17 cellular contexts compared by ENCODE assay signal in the genomic region with DNA sequence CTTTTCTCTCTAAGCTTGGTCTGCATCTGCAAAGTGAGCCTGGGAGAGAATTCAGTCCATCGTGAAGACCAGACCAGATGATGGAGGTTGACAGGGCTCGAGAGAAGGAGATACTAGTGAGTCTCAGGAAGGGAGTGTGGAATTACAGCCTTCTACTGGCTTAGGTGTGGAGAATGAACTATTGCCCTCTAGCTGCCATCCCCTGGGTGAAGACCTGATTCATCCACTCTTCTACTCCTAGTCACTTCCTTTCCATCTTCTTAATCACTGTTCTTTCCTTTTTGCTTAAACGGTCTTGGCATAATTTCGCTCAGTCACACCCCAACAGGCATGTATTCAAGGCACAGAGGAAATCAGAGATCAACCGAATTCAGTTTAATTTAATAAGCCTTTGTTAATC. TPM values are rescaled to one million over a fixed set of nuclear protein-coding genes. Genes with fewer than 3 reads are reported as not detected.
DNase-seq lines count a peak whose midpoint lies in the region; ATAC-seq, FAIRE-seq and TF ChIP-seq lines count a peak whose summit lies in the region.
"Had no signal": no experiment of that assay in that cellular context is flagged by ENCODE, and none has a peak within 500 bp of the region (broad histone marks: within the 10 kb centered on the region; RNA-seq: fewer than 3 reads in every experiment).

No MANE protein-coding gene starts in this region.

- no peaks in the 10 kb centered on the region for H4K20me1 ChIP-seq in DND-41 (ENCODE audit: insufficient read depth, low read length)

- H3K4me1 Mint-ChIP-seq in activated CD4-positive, alpha-beta memory T cell treated with anti-CD3 and anti-CD28 coated beads, Interleukin-2, amount 10 ng/mL, durations not matched to agents 7 days and 5 days: no peaks in the 10 kb centered on the region
- H3K4me1 Mint-ChIP-seq: GM23338 had no signal

- H3K4me3 Mint-ChIP-seq in activated CD4-positive, alpha-beta memory T cell treated with anti-CD3 and anti-CD28 coated beads, Interleukin-2, amount 10 ng/mL, durations not matched to agents 7 days and 5 days: no peak overlapping the region
- H3K4me3 Mint-ChIP-seq: dendritic cell treated with granulocyte-macrophage colony-stimulating factor and Interleukin-4, amounts not matched to agents 40 ng/mL and 50 ng/mL, for 4 days; GM23338 had no signal

- no peaks in the 10 kb centered on the region for H3K27me3 Mint-ChIP-seq in activated CD4-positive, alpha-beta memory T cell treated with anti-CD3 and anti-CD28 coated beads, Interleukin-2, amount 10 ng/mL, durations not matched to agents 7 days and 5 days
- H3K27me3 Mint-ChIP-seq: dendritic cell treated with granulocyte-macrophage colony-stimulating factor and Interleukin-4, amounts not matched to agents 40 ng/mL and 50 ng/mL, for 4 days had no signal

- H3K9me3 Mint-ChIP-seq in activated CD4-positive, alpha-beta memory T cell treated with anti-CD3 and anti-CD28 coated beads, Interleukin-2, amount 10 ng/mL, durations not matched to agents 7 days and 5 days: no peaks in the 10 kb centered on the region
- H3K9me3 Mint-ChIP-seq: dendritic cell treated with granulocyte-macrophage colony-stimulating factor and Interleukin-4, amounts not matched to agents 40 ng/mL and 50 ng/mL, for 4 days; GM23338 had no signal

- peak; percentile 4 for TF ChIP-seq CTCF in DND-41 (IDR thresholded peaks at IDR 0.05; ENCODE audit: borderline replicate concordance, extremely low read depth, low read length, poor library complexity, severe bottlenecking)
- peak; percentile 39 for TF ChIP-seq CTCF in bronchial epithelial cell (IDR thresholded peaks at IDR 0.05; ENCODE audit: insufficient read depth, low read length, severe bottlenecking)

- H3K4me3 ChIP-seq in DND-41 (ENCODE audit: low read depth in 1 of 2, low read length in 2 of 2) (no peak overlapping the region), bronchial epithelial cell (ENCODE audit: low read depth, low read length) (no peak overlapping the region)
- H3K4me3 ChIP-seq: adrenal gland, GM23338 had no signal

- no peak overlapping the region for H3K27ac ChIP-seq in DND-41 (ENCODE audit: low read length)
- H3K27ac ChIP-seq: HL-60 had no signal

- H3K27me3 ChIP-seq in DND-41 (ENCODE audit: insufficient read depth, low read length, poor library complexity) (no peaks in the 10 kb centered on the region), bronchial epithelial cell (ENCODE audit: control insufficient read depth, insufficient read depth, low read length) (no peaks in the 10 kb centered on the region)
- H3K27me3 ChIP-seq: adrenal gland had no signal

- no peaks in the 10 kb centered on the region for H3K36me3 Mint-ChIP-seq in activated CD4-positive, alpha-beta memory T cell treated with anti-CD3 and anti-CD28 coated beads, Interleukin-2, amount 10 ng/mL, durations not matched to agents 7 days and 5 days (ENCODE audit: low read depth)

- DNase-seq in DND-41: no peak
- DNase-seq in LHCN-M2 (ENCODE audit: low read depth): peak; percentile 42
- peak; percentile 76 for DNase-seq in bronchial epithelial cell (ENCODE audit: low read depth)
- DNase-seq in left lobe of liver (ENCODE audit: low spot score): no peak
- DNase-seq in SKM-1 treated with dmso at 0.1 percent for 144 hours (lab: John Stamatoyannopoulos, UW; ENCODE audit: unreplicated experiment): no peak
- DNase-seq in HEK293T (ENCODE audit: extremely low spot score): no peak
- DNase-seq in activated CD4-positive, alpha-beta memory T cell treated with anti-CD3 and anti-CD28 coated beads, Interleukin-2, amount 10 ng/mL, durations not matched to agents 7 days and 5 days: no peak
- DNase-seq: adrenal gland, DMS 273 treated with DMSO at 0.1 percent for 48 hours, islet precursor cell, NCI-H2171 treated with DMSO at 0.1 percent for 48 hours had no signal

- H3K36me3 ChIP-seq in DND-41 (ENCODE audit: insufficient read depth, low read length): no peaks in the 10 kb centered on the region
- no peaks in the 10 kb centered on the region for H3K36me3 ChIP-seq in bronchial epithelial cell (ENCODE audit: control insufficient read depth, insufficient read depth, low read length)

- H3K9ac ChIP-seq in DND-41 (ENCODE audit: low read depth, low read length): no peak overlapping the region

- H3K79me2 ChIP-seq in DND-41 (ENCODE audit: insufficient read depth, low read length): no peaks in the 10 kb centered on the region

- H3K4me1 ChIP-seq in DND-41 (ENCODE audit: insufficient read depth, low read length): no peaks in the 10 kb centered on the region

- POLR2A ChIA-PET in HEK293T (lab: Yijun Ruan, JAX): no interaction called here
- POLR2A ChIA-PET in activated CD4-positive, alpha-beta memory T cell treated with anti-CD3 and anti-CD28 coated beads, Interleukin-2, amount 10 ng/mL, durations not matched to agents 7 days and 5 days (lab: Charles Lee): no interaction called here

- H3K27ac Mint-ChIP-seq in activated CD4-positive, alpha-beta memory T cell treated with anti-CD3 and anti-CD28 coated beads, Interleukin-2, amount 10 ng/mL, durations not matched to agents 7 days and 5 days: no peak overlapping the region
- H3K27ac Mint-ChIP-seq: dendritic cell treated with granulocyte-macrophage colony-stimulating factor and Interleukin-4, amounts not matched to agents 40 ng/mL and 50 ng/mL, for 4 days; GM23338 had no signal

- no peak overlapping the region for H2AFZ ChIP-seq in DND-41 (ENCODE audit: low read depth, low read length)
- H2AFZ ChIP-seq: GM23338 had no signal

- no peak for FAIRE-seq in bronchial epithelial cell (lab: Jason Lieb, UNC)
- FAIRE-seq: GM12892 had no signal

- CTCF ChIA-PET in HEK293T (lab: Yijun Ruan, JAX): no interaction called here
- CTCF ChIA-PET in activated CD4-positive, alpha-beta memory T cell treated with anti-CD3 and anti-CD28 coated beads, Interleukin-2, amount 10 ng/mL, durations not matched to agents 7 days and 5 days (lab: Charles Lee): no interaction called here

- no peaks in the 10 kb centered on the region for H3K9me3 ChIP-seq in DND-41 (ENCODE audit: insufficient read depth, low read length, severe bottlenecking)
- H3K9me3 ChIP-seq: adrenal gland had no signal

- ATAC-seq in DND-41 (ENCODE audit: insufficient read depth, low read depth) (no peak), left lobe of liver (peak; percentile 72), GM18907 (IDR thresholded peaks at IDR 0.05; ENCODE audit: unreplicated experiment) (no peak)
- ATAC-seq: activated CD4-positive, CD25-positive, alpha-beta regulatory T cell treated with anti-CD3 and anti-CD28 coated beads, Interleukin-2, amount 50 U/mL, for 24 hours; GM23338 had no signal

- no peak overlapping the region for H3K4me2 ChIP-seq in DND-41 (ENCODE audit: insufficient read depth, low read length)
- H3K4me2 ChIP-seq: GM23338 had no signal

TF ChIP-seq in HEK293T, 16 proteins besides CTCF, POLR2A, EP300 and RAD21:
- no peak for TF ChIP-seq SP1 (IDR thresholded peaks at IDR 0.05)
- no peak for TF ChIP-seq BHLHE40 (IDR thresholded peaks at IDR 0.05; ENCODE audit: borderline replicate concordance)
- TF ChIP-seq ZNF384 (IDR thresholded peaks at IDR 0.05): no peak
- no peak for TF ChIP-seq SUZ12 (IDR thresholded peaks at IDR 0.05)
- no peak for TF ChIP-seq ARNT (IDR thresholded peaks at IDR 0.05)
- no peak for TF ChIP-seq L3MBTL2 (conservative IDR thresholded peaks at IDR 0.05)
- TF ChIP-seq FOXK2 (IDR thresholded peaks at IDR 0.05): no peak
- TF ChIP-seq HDGF (IDR thresholded peaks at IDR 0.05; ENCODE audit: borderline replicate concordance): no peak
- TF ChIP-seq, protein P1, sequence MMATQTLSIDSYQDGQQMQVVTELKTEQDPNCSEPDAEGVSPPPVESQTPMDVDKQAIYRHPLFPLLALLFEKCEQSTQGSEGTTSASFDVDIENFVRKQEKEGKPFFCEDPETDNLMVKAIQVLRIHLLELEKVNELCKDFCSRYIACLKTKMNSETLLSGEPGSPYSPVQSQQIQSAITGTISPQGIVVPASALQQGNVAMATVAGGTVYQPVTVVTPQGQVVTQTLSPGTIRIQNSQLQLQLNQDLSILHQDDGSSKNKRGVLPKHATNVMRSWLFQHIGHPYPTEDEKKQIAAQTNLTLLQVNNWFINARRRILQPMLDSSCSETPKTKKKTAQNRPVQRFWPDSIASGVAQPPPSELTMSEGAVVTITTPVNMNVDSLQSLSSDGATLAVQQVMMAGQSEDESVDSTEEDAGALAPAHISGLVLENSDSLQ (IDR thresholded peaks at IDR 0.05): no peak
- no peak for TF ChIP-seq NFRKB (IDR thresholded peaks at IDR 0.05)
- TF ChIP-seq CTBP1 (IDR thresholded peaks at IDR 0.05; ENCODE audit: borderline replicate concordance): no peak
- no peak for TF ChIP-seq FOXA1 (IDR thresholded peaks at IDR 0.05)

RNA-seq across cellular contexts. Expression of a gene that starts 34.0 kb away (rescaled TPM):
- total RNA-seq in LHCN-M2 (2014; rRNA removed) (8.1 and 12.4 TPM in 2 replicates), bronchial epithelial cell (20.2 and 20.5 TPM in 2 replicates), left lobe of liver (14.6 TPM)
- polyA plus RNA-seq in LHCN-M2 (2012): 6.3 TPM
- 10 to 100 TPM; 33.0 to 39.4 TPM for total RNA-seq in activated CD4-positive, alpha-beta memory T cell treated with anti-CD3 and anti-CD28 coated beads, Interleukin-2, amount 10 ng/mL, durations not matched to agents 7 days and 5 days

Comparison
In these comparisons a context has a peak if more than half of its experiments do, and no peak if none do; other contexts are left out.
1. DNase-seq: peak in LHCN-M2 (single experiment) and bronchial epithelial cell (single experiment); none in DND-41 (single experiment), left lobe of liver (single experiment), SKM-1 treated with dmso at 0.1 percent for 144 hours (single experiment), HEK293T (single experiment) and activated CD4-positive, alpha-beta memory T cell treated with anti-CD3 and anti-CD28 coated beads, Interleukin-2, amount 10 ng/mL, durations not matched to agents 7 days and 5 days (single experiment).